Comparison of ENCODE assay signal across 13 cellular contexts in genomic region chr14:48944802-48945201, GRCh38.
"Had no signal": no experiment of that assay in that cellular context is flagged by ENCODE, and none has a peak within 500 bp of the region (broad histone marks: within the 10 kb centered on the region; RNA-seq: fewer than 3 reads in every experiment).

No MANE protein-coding gene starts in this region.

- H3K27me3 ChIP-seq: colonic mucosa, dorsolateral prefrontal cortex, esophagus muscularis mucosa, esophagus squamous epithelium, foreskin keratinocyte, gastrocnemius medialis, gastroesophageal sphincter, heart left ventricle, heart right ventricle had no signal

- H3K4me3 ChIP-seq: colonic mucosa, coronary artery, dorsolateral prefrontal cortex, esophagus muscularis mucosa, esophagus squamous epithelium, gastrocnemius medialis, gastroesophageal sphincter, heart left ventricle, heart right ventricle had no signal

- H3K9me3 ChIP-seq: colonic mucosa, esophagus muscularis mucosa, esophagus squamous epithelium, gastrocnemius medialis, gastroesophageal sphincter, heart left ventricle had no signal

- ATAC-seq: effector memory CD8-positive, alpha-beta T cell; esophagus mucosa; foreskin keratinocyte; gastrocnemius medialis; gastroesophageal sphincter; heart left ventricle; heart right ventricle had no signal

- H3K27ac ChIP-seq: colonic mucosa, coronary artery, epithelial cell of prostate, esophagus muscularis mucosa, esophagus squamous epithelium, foreskin keratinocyte, gastrocnemius medialis, gastroesophageal sphincter, heart left ventricle, heart right ventricle had no signal

- H3K36me3 ChIP-seq: colonic mucosa, esophagus muscularis mucosa, esophagus squamous epithelium, gastrocnemius medialis, gastroesophageal sphincter, heart left ventricle, heart right ventricle had no signal
